Comparison of ENCODE assay signal across 9 cellular contexts in the genomic region with DNA sequence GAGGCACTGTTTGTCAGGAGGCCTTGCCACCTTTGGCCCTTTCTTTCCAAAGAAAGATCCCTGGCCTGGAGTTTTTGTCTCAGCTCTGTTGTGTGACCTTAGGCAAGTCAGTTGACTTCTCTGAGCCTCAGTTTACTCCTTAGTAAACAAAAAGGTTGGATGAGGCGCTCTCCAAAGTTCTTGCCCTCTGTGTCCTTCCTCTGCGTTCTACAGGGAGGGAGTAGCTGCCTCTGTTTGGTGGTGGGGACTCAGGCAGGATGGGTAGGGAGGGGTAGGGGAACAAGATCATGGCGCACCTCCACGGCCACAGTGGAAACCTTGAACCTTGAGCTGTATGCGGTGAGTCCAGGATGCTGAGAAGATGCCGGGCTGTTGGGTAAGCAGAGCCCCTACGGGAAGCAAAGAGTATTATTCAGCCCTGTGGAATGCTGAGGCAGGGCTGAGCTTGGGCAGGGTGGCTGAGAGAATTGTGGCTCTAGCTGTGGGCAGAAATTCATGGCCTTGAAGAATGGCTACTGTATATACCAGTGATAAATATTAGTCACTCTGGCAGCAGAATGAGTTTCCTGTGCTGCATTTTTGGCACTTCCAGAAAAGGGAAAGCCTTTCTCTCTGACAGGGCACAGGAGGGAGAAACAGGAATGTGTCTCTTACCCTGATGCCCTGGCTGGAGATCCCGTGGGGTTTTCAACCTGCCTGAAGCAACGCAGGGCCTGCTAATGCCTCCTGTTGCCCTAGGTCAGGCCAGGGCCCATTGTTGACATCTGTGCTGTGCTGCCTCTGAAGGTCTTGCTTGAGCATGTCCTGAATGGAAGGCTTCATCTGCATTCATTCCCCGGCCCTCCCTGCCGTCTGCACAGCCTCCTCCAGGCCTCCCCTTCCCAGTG. TPM values are rescaled to one million over a fixed set of nuclear protein-coding genes. Genes with fewer than 3 reads are reported as not detected.
DNase-seq lines count a peak whose midpoint lies in the region; ATAC-seq and TF ChIP-seq lines count a peak whose summit lies in the region.
"Had no signal": no experiment of that assay in that cellular context is flagged by ENCODE, and none has a peak within 500 bp of the region (broad histone marks: within the 10 kb centered on the region; RNA-seq: fewer than 3 reads in every experiment).

No MANE protein-coding gene starts in this region.

- peak; percentile 72 to 80 (median 76) for ATAC-seq in psoas muscle
- ATAC-seq in GM18867 (IDR thresholded peaks at IDR 0.05; ENCODE audit: unreplicated experiment): no peak

- DNase-seq in Daoy (ENCODE audit: low read depth) (peak; percentile 97), SJSA1 (ENCODE audit: low read depth in 1 of 2, low spot score in 2 of 2) (peak; percentile 95 to 97), fibroblast of the aortic adventitia (ENCODE audit: low read depth) (peak; percentile 98), psoas muscle (peak; percentile 69 to 71), NCI-H1417 treated with DMSO at 0.1 percent for 48 hours (lab: John Stamatoyannopoulos, UW) (no peak), GM20000 (ENCODE audit: low spot score) (no peak)
- no peak for DNase-seq in stimulated activated CD4-positive, alpha-beta T cell treated with anti-CD3 and anti-CD28 coated beads, Interleukin-4, amount 100 ng/mL, for 24 hours

- H3K27ac ChIP-seq in SJSA1: peak overlapping the region; percentile 99
- H3K27ac ChIP-seq in psoas muscle: peak overlapping the region; percentile 90
- H3K27ac ChIP-seq: neutrophil had no signal

- H3K9me3 ChIP-seq in SJSA1 (replicated peaks): no peaks in the 10 kb centered on the region
- H3K9me3 ChIP-seq in psoas muscle: no peaks in the 10 kb centered on the region
- H3K9me3 ChIP-seq: neutrophil had no signal

- TF ChIP-seq CTCF in fibroblast of the aortic adventitia (IDR thresholded peaks at IDR 0.05; ENCODE audit: insufficient read depth, low read length) (peak; percentile 40), psoas muscle (IDR thresholded peaks at IDR 0.05) (no peak), GM20000 (IDR thresholded peaks at IDR 0.05; ENCODE audit: extremely low read depth, missing control alignments) (no peak)

- H3K4me3 ChIP-seq in SJSA1 (no peak overlapping the region), fibroblast of the aortic adventitia (ENCODE audit: low read depth, low read length) (no peak overlapping the region), psoas muscle (no peak overlapping the region)

- H3K36me3 ChIP-seq in SJSA1: peaks cover 6% of the 10 kb centered on the region; the same call in 1 of the 2 replicates
- no peaks in the 10 kb centered on the region for H3K36me3 ChIP-seq in psoas muscle (ENCODE audit: insufficient read depth in 1 of 2, low read depth in 1 of 2)
- H3K36me3 ChIP-seq: neutrophil had no signal

- 55 to 64% (median 59%) methylated on average over 11 of the region's 11 CpGs for WGBS in psoas muscle, 3 donors

- intact Hi-C loops in psoas muscle (cut with DNase I): no loop called here

- H3K27me3 ChIP-seq in SJSA1 (replicated peaks): no peaks in the 10 kb centered on the region
- H3K27me3 ChIP-seq in psoas muscle (ENCODE audit: insufficient read depth in 3 of 3, low read length in 2 of 3): no peaks in the 10 kb centered on the region
- H3K27me3 ChIP-seq: neutrophil had no signal

- H3K4me1 ChIP-seq in SJSA1 (replicated peaks) (peaks cover 94% of the 10 kb centered on the region), psoas muscle (peaks cover 96% of the 10 kb centered on the region)

RNA-seq across cellular contexts. Expression of gene SMAD3, which starts 39.9 kb away (rescaled TPM):
- 44.1 and 48.1 TPM in 2 replicates for total RNA-seq in Daoy (2014; rRNA removed; shearing (Covaris generic))
- 19.5 and 22.0 TPM in 2 replicates for total RNA-seq in SJSA1 (2014; rRNA removed; shearing (Covaris generic))
- total RNA-seq in fibroblast of the aortic adventitia (ENCODE audit: low replicate concordance) (53.6 and 96.3 TPM in 2 replicates), psoas muscle (10 to 100 TPM; 25.7 to 47.6 (median 44.0) TPM)
- 10 to 100 TPM in 2 of 3 donors, 1 to 10 TPM in 1; 2.9 to 29.3 (median 20.3) TPM for polyA plus RNA-seq in psoas muscle

Comparison
In these comparisons a context has a peak if more than half of its experiments do, and no peak if none do; other contexts are left out.
1. DNase-seq: peak in Daoy (single experiment), SJSA1 (2 of 2), fibroblast of the aortic adventitia (single experiment) and psoas muscle (2 of 2); none in NCI-H1417 treated with DMSO at 0.1 percent for 48 hours (single experiment), GM20000 (single experiment) and stimulated activated CD4-positive, alpha-beta T cell treated with anti-CD3 and anti-CD28 coated beads, Interleukin-4, amount 100 ng/mL, for 24 hours (single experiment).